In genomic region chr7:1324028-1324900, GRCh38 we compare ENCODE assay signal across 24 cellular contexts.
"Had no signal": no experiment of that assay in that cellular context is flagged by ENCODE, and none has a peak within 500 bp of the region (broad histone marks: within the 10 kb centered on the region; RNA-seq: fewer than 3 reads in every experiment).

No MANE protein-coding gene starts in this region.

- ATAC-seq: foreskin keratinocyte; left ventricle myocardium superior; natural killer cell treated with Interleukin-12 subunit alpha and Interleukin-12 subunit beta and Interleukin-15 and Interleukin-18, amount 100 ng/mL, for 72 hours; stimulated activated memory B cell treated with anti-CD40 and anti-IgM and Interleukin-4, amounts not matched to agents 10 μg/mL and 1 μg/mL and 100 μg/mL, for 72 hours; WTC11 had no signal

- H3K27me3 ChIP-seq: right lobe of liver had no signal

- H3K36me3 Mint-ChIP-seq: activated CD4-positive, alpha-beta memory T cell treated with anti-CD3 and anti-CD28 coated beads for 36 hours; activated naive CD8-positive, alpha-beta T cell treated with anti-CD3 and anti-CD28 coated beads, Interleukin-2, amount 10 ng/mL, durations not matched to agents 7 days and 5 days; natural killer cell treated with Interleukin-12 subunit alpha and Interleukin-12 subunit beta and Interleukin-15 and Interleukin-18, amount 100 ng/mL, for 72 hours; stimulated activated memory B cell treated with anti-CD40 and anti-IgM and Interleukin-4, amounts not matched to agents 10 μg/mL and 1 μg/mL and 100 μg/mL, for 72 hours; type B pancreatic cell; WTC11 had no signal

- H3K4me1 Mint-ChIP-seq: activated naive CD8-positive, alpha-beta T cell treated with anti-CD3 and anti-CD28 coated beads, Interleukin-2, amount 10 ng/mL, durations not matched to agents 7 days and 5 days; central memory CD8-positive, alpha-beta T cell; stimulated activated memory B cell treated with anti-CD40 and anti-IgM and Interleukin-4, amounts not matched to agents 10 μg/mL and 1 μg/mL and 100 μg/mL, for 72 hours; WTC11 had no signal

- H3K4me3 ChIP-seq: breast epithelium, coronary artery, right lobe of liver, thoracic aorta had no signal

- FAIRE-seq: endometrium, small intestine had no signal

- H3K4me1 ChIP-seq: breast epithelium, foreskin keratinocyte, right lobe of liver had no signal

- H3K36me3 ChIP-seq: breast epithelium, right lobe of liver, thoracic aorta had no signal

- H3K27ac Mint-ChIP-seq: activated CD4-positive, alpha-beta memory T cell treated with anti-CD3 and anti-CD28 coated beads for 36 hours; activated naive CD4-positive, alpha-beta T cell treated with anti-CD3 and anti-CD28 coated beads for 36 hours; activated naive CD8-positive, alpha-beta T cell treated with anti-CD3 and anti-CD28 coated beads, Interleukin-2, amount 10 ng/mL, durations not matched to agents 7 days and 5 days; memory B cell; natural killer cell treated with Interleukin-12 subunit alpha and Interleukin-12 subunit beta and Interleukin-15 and Interleukin-18, amount 100 ng/mL, for 72 hours; stimulated activated memory B cell treated with anti-CD40 and anti-IgM and Interleukin-4, amounts not matched to agents 10 μg/mL and 1 μg/mL and 100 μg/mL, for 72 hours; T-helper 1 cell treated with Interleukin-12 subunit alpha and Interleukin-12 subunit beta and Interleukin-4 antibody, amounts not matched to agents 30 μg/mL and 1 μg/mL, for 36 hours; type B pancreatic cell had no signal

- H3K27ac ChIP-seq: breast epithelium, coronary artery, foreskin keratinocyte, right lobe of liver, thoracic aorta had no signal

- DNase-seq: activated CD4-positive, alpha-beta memory T cell treated with anti-CD3 and anti-CD28 coated beads for 36 hours; activated effector memory CD4-positive, alpha-beta T cell treated with Interleukin-2 at 50 U/mL for 16 hours; activated naive CD4-positive, alpha-beta T cell treated with anti-CD3 and anti-CD28 coated beads for 36 hours; activated naive CD8-positive, alpha-beta T cell treated with anti-CD3 and anti-CD28 coated beads, Interleukin-2, amount 10 ng/mL, durations not matched to agents 7 days and 5 days; activated T-cell treated with anti-CD3 and anti-CD28 coated beads, Interleukin-2, amount 50 U/mL, for 48 hours; amniotic stem cell; erythroblast; foreskin keratinocyte; left ventricle myocardium superior; small intestine; stimulated activated CD4-positive, alpha-beta T cell treated with anti-CD3 and anti-CD28 coated beads, Interleukin-15, amount 100 ng/mL, for 24 hours; T1000 had no signal

- H3K9me3 Mint-ChIP-seq: activated CD4-positive, alpha-beta memory T cell treated with anti-CD3 and anti-CD28 coated beads for 36 hours; activated naive CD4-positive, alpha-beta T cell treated with anti-CD3 and anti-CD28 coated beads for 36 hours; activated naive CD8-positive, alpha-beta T cell treated with anti-CD3 and anti-CD28 coated beads, Interleukin-2, amount 10 ng/mL, durations not matched to agents 7 days and 5 days; central memory CD8-positive, alpha-beta T cell; memory B cell; natural killer cell treated with Interleukin-12 subunit alpha and Interleukin-12 subunit beta and Interleukin-15 and Interleukin-18, amount 100 ng/mL, for 72 hours; stimulated activated memory B cell treated with anti-CD40 and anti-IgM and Interleukin-4, amounts not matched to agents 10 μg/mL and 1 μg/mL and 100 μg/mL, for 72 hours; T-helper 1 cell treated with Interleukin-12 subunit alpha and Interleukin-12 subunit beta and Interleukin-4 antibody, amounts not matched to agents 30 μg/mL and 1 μg/mL, for 36 hours; type B pancreatic cell had no signal

- H3K9me3 ChIP-seq: breast epithelium, right lobe of liver, thoracic aorta had no signal

- H3K4me3 Mint-ChIP-seq: activated CD4-positive, alpha-beta memory T cell treated with anti-CD3 and anti-CD28 coated beads for 36 hours; activated naive CD4-positive, alpha-beta T cell treated with anti-CD3 and anti-CD28 coated beads for 36 hours; activated naive CD8-positive, alpha-beta T cell treated with anti-CD3 and anti-CD28 coated beads, Interleukin-2, amount 10 ng/mL, durations not matched to agents 7 days and 5 days; central memory CD8-positive, alpha-beta T cell; memory B cell; natural killer cell treated with Interleukin-12 subunit alpha and Interleukin-12 subunit beta and Interleukin-15 and Interleukin-18, amount 100 ng/mL, for 72 hours; stimulated activated memory B cell treated with anti-CD40 and anti-IgM and Interleukin-4, amounts not matched to agents 10 μg/mL and 1 μg/mL and 100 μg/mL, for 72 hours; T-helper 1 cell treated with Interleukin-12 subunit alpha and Interleukin-12 subunit beta and Interleukin-4 antibody, amounts not matched to agents 30 μg/mL and 1 μg/mL, for 36 hours; WTC11 had no signal
